In genomic region chr4:158821228-158822009, GRCh38 we compare ENCODE assay signal across 8 cellular contexts.
DNase-seq lines count a peak whose midpoint lies in the region; ATAC-seq lines count a peak whose summit lies in the region.

No MANE protein-coding gene starts in this region.

- peak; percentile 44 for ATAC-seq in GM19395 (IDR thresholded peaks at IDR 0.05; ENCODE audit: unreplicated experiment)
- ATAC-seq in HG03469 (IDR thresholded peaks at IDR 0.05; ENCODE audit: unreplicated experiment), result peak; percentile 26

- DNase-seq in AG08396 (ENCODE audit: low spot score), result peak; percentile 22
- DNase-seq in hepatic stellate cell (ENCODE audit: low spot score), result peak; percentile 45
- no peak for DNase-seq in DMS79 (lab: John Stamatoyannopoulos, UW)
- no peak for DNase-seq in HPDE6-E6E7 (ENCODE audit: extremely low spot score)
- no peak for DNase-seq in UCSD-AML1 (lab: John Stamatoyannopoulos, UW; ENCODE audit: unreplicated experiment)
- no peak for DNase-seq in activated CD4-positive, alpha-beta T cell treated with anti-CD3 and anti-CD28 coated beads for 1 hour

Comparison
In these comparisons a context has a peak if more than half of its experiments do, and no peak if none do; other contexts are left out.
1. DNase-seq: peak in AG08396 (single experiment) and hepatic stellate cell (single experiment); none in DMS79 (single experiment), HPDE6-E6E7 (single experiment), UCSD-AML1 (single experiment) and activated CD4-positive, alpha-beta T cell treated with anti-CD3 and anti-CD28 coated beads for 1 hour (single experiment).